Comparison of ENCODE assay signal across 1 cellular context in the genomic region with DNA sequence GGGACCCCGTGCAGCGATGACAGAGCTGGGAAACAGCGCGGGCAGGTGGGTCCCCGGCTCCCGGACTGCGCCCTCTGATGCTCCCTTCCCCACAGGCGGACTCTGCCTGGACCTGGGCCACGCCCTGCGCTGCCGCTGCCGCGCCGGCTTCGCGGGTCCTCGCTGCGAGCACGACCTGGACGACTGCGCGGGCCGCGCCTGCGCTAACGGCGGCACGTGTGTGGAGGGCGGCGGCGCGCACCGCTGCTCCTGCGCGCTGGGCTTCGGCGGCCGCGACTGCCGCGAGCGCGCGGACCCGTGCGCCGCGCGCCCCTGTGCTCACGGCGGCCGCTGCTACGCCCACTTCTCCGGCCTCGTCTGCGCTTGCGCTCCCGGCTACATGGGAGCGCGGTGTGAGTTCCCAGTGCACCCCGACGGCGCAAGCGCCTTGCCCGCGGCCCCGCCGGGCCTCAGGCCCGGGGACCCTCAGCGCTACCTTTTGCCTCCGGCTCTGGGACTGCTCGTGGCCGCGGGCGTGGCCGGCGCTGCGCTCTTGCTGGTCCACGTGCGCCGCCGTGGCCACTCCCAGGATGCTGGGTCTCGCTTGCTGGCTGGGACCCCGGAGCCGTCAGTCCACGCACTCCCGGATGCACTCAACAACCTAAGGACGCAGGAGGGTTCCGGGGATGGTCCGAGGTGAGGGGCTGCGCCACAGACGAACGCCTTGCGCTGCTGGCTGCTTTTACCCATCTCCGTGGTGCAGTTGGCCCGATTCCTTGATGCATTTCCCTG.
TF ChIP-seq lines count a peak whose summit lies in the region.

No MANE protein-coding gene starts in this region.

TF ChIP-seq in A549, 52 proteins besides CTCF, POLR2A, EP300 and RAD21 (continued from another document):
- TF ChIP-seq MYC (IDR thresholded peaks at IDR 0.05; ENCODE audit: borderline replicate concordance, low read length) (peak; percentile 84; the same call in 1 of the 2 replicates), JUNB (IDR thresholded peaks at IDR 0.05) (no peak), FOXS1 (CRISPR knock-in tag; IDR thresholded peaks at IDR 0.05) (peak; percentile 20), NPAS2 (CRISPR knock-in tag; IDR thresholded peaks at IDR 0.05; ENCODE audit: borderline replicate concordance) (peak; percentile 86), KDM5A (IDR thresholded peaks at IDR 0.05) (no peak), PHF8 (IDR thresholded peaks at IDR 0.05; ENCODE audit: borderline replicate concordance, low read depth) (peak; percentile 81), GATA3 (IDR thresholded peaks at IDR 0.05; ENCODE audit: borderline replicate concordance) (peak; percentile 29; the same call in 1 of the 2 replicates), BHLHE40 (IDR thresholded peaks at IDR 0.05; ENCODE audit: low read depth, low read length) (peak; percentile 84; the same call in 1 of the 2 replicates), MAZ (IDR thresholded peaks at IDR 0.05; ENCODE audit: borderline replicate concordance, low read depth, low read length) (no peak)
- TF ChIP-seq, protein P1, sequence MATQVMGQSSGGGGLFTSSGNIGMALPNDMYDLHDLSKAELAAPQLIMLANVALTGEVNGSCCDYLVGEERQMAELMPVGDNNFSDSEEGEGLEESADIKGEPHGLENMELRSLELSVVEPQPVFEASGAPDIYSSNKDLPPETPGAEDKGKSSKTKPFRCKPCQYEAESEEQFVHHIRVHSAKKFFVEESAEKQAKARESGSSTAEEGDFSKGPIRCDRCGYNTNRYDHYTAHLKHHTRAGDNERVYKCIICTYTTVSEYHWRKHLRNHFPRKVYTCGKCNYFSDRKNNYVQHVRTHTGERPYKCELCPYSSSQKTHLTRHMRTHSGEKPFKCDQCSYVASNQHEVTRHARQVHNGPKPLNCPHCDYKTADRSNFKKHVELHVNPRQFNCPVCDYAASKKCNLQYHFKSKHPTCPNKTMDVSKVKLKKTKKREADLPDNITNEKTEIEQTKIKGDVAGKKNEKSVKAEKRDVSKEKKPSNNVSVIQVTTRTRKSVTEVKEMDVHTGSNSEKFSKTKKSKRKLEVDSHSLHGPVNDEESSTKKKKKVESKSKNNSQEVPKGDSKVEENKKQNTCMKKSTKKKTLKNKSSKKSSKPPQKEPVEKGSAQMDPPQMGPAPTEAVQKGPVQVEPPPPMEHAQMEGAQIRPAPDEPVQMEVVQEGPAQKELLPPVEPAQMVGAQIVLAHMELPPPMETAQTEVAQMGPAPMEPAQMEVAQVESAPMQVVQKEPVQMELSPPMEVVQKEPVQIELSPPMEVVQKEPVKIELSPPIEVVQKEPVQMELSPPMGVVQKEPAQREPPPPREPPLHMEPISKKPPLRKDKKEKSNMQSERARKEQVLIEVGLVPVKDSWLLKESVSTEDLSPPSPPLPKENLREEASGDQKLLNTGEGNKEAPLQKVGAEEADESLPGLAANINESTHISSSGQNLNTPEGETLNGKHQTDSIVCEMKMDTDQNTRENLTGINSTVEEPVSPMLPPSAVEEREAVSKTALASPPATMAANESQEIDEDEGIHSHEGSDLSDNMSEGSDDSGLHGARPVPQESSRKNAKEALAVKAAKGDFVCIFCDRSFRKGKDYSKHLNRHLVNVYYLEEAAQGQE (IDR thresholded peaks at IDR 0.05): no peak
- TF ChIP-seq, protein P2, sequence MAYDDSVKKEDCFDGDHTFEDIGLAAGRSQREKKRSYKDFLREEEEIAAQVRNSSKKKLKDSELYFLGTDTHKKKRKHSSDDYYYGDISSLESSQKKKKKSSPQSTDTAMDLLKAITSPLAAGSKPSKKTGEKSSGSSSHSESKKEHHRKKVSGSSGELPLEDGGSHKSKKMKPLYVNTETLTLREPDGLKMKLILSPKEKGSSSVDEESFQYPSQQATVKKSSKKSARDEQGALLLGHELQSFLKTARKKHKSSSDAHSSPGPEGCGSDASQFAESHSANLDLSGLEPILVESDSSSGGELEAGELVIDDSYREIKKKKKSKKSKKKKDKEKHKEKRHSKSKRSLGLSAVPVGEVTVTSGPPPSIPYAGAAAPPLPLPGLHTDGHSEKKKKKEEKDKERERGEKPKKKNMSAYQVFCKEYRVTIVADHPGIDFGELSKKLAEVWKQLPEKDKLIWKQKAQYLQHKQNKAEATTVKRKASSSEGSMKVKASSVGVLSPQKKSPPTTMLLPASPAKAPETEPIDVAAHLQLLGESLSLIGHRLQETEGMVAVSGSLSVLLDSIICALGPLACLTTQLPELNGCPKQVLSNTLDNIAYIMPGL (CRISPR knock-in tag; IDR thresholded peaks at IDR 0.05; ENCODE audit: borderline replicate concordance): no peak
